8 cellular contexts compared by ENCODE assay signal in genomic region chr17:7330099-7331015, GRCh38. TPM values are rescaled to one million over a fixed set of nuclear protein-coding genes. Genes with fewer than 3 reads are reported as not detected.
A peak's percentile ranks its signal among the peaks of the same experiment; 100 is the strongest.
DNase-seq lines count a peak whose midpoint lies in the region; ATAC-seq and TF ChIP-seq lines count a peak whose summit lies in the region.

No MANE protein-coding gene starts in this region.

- intact Hi-C loops in psoas muscle (cut with DNase I): no loop called here

- DNase-seq in LNCaP clone FGC (ENCODE audit: low read depth) (no peak), SW480 (ENCODE audit: low spot score) (peak; percentile 77), amniotic epithelial cell (ENCODE audit: low read depth) (peak; percentile 72), right atrium auricular region (ENCODE audit: low spot score) (peak; percentile 83), psoas muscle (peak; percentile 80 to 88), GF-D8 (lab: John Stamatoyannopoulos, UW) (no peak)

- H3K27me3 ChIP-seq in right atrium auricular region: no peaks in the 10 kb centered on the region
- peaks cover 0 to 4% (median 0%) of the 10 kb centered on the region in 3 donors for H3K27me3 ChIP-seq in psoas muscle (ENCODE audit: insufficient read depth in 3 of 3, low read length in 2 of 3)

- H3K27ac ChIP-seq in right atrium auricular region (peak overlapping the region; percentile 84 to 92), psoas muscle (peak overlapping the region; percentile 92)

- H3K9ac ChIP-seq in ES-I3 (ENCODE audit: low read depth, low read length): peak overlapping the region; percentile 83

- TF ChIP-seq CTCF in LNCaP clone FGC (IDR thresholded peaks at IDR 0.05; ENCODE audit: control insufficient read depth, extremely low read depth, insufficient read depth): no peak
- TF ChIP-seq CTCF in right atrium auricular region (IDR thresholded peaks at IDR 0.05): no peak
- TF ChIP-seq CTCF in psoas muscle (IDR thresholded peaks at IDR 0.05): no peak

- H3K9me3 ChIP-seq in ES-I3 (ENCODE audit: control insufficient read depth, insufficient read depth, low read length) (no peaks in the 10 kb centered on the region), right atrium auricular region (no peaks in the 10 kb centered on the region), psoas muscle (no peaks in the 10 kb centered on the region)

- ATAC-seq in GM21825 (IDR thresholded peaks at IDR 0.05; ENCODE audit: unreplicated experiment) (peak; percentile 23), psoas muscle (peak; percentile 58 to 71 (median 60))

- WGBS in psoas muscle, 3 donors: 18 to 21% (median 20%) methylated on average over 41 to 42 of the region's 42 CpGs

- H3K4me1 ChIP-seq in ES-I3 (ENCODE audit: insufficient read depth, low read length): peaks cover 4% of the 10 kb centered on the region
- H3K4me1 ChIP-seq in right atrium auricular region: peaks cover 0 to 22% of the 10 kb centered on the region in 2 donors
- H3K4me1 ChIP-seq in psoas muscle: peaks cover 12% of the 10 kb centered on the region

- H3K4me3 ChIP-seq in LNCaP clone FGC (ENCODE audit: low read depth, low read length) (peak overlapping the region; percentile 82), right atrium auricular region (peak overlapping the region; percentile 67 to 98), psoas muscle (peak overlapping the region; percentile 95)

- H3K36me3 ChIP-seq in ES-I3 (ENCODE audit: insufficient read depth, low read length): peaks cover 10% of the 10 kb centered on the region; the same call in 1 of the 2 replicates
- H3K36me3 ChIP-seq in right atrium auricular region: peaks cover 10% of the 10 kb centered on the region
- H3K36me3 ChIP-seq in psoas muscle (ENCODE audit: insufficient read depth in 1 of 2, low read depth in 1 of 2): peaks cover 0 to 17% of the 10 kb centered on the region in 2 donors

RNA-seq across cellular contexts. Expression of gene NEURL4, which starts 1.2 kb away (rescaled TPM):
- total RNA-seq in right atrium auricular region: 10 to 100 TPM in 1 of 2 donors, 1 to 10 TPM in 1; 9.5 to 12.8 TPM
- 10 to 100 TPM; 24.0 to 53.8 (median 32.6) TPM for total RNA-seq in psoas muscle
- 10 to 100 TPM; 20.7 to 38.7 (median 22.9) TPM for polyA plus RNA-seq in psoas muscle

RNA-seq across cellular contexts. Expression of gene ACAP1, which starts 6.0 kb away (rescaled TPM):
- 1 to 10 TPM; 5.1 to 6.7 TPM for total RNA-seq in right atrium auricular region
- 10 to 100 TPM; 12.2 to 20.7 (median 15.7) TPM for total RNA-seq in psoas muscle
- 10 to 100 TPM in 1 of 3 donors, 1 to 10 TPM in 2; 1.9 to 11.9 (median 2.4) TPM for polyA plus RNA-seq in psoas muscle

RNA-seq across cellular contexts. Expression of gene GPS2, which starts 15.2 kb away (rescaled TPM):
- total RNA-seq in right atrium auricular region (10 to 100 TPM; 80.4 to 97.0 TPM), psoas muscle (100 to 1,000 TPM in 1 of 4 donors, 10 to 100 TPM in 3; 71.8 to 101 (median 82.5) TPM)
- 100 to 1,000 TPM; 139 to 197 (median 146) TPM for polyA plus RNA-seq in psoas muscle

RNA-seq across cellular contexts. Expression of gene KCTD11, which starts 21.6 kb away (rescaled TPM):
- total RNA-seq in right atrium auricular region (1 to 10 TPM; 4.2 to 6.9 TPM), psoas muscle (1 to 10 TPM; 4.5 to 5.2 (median 5.1) TPM)
- 10 to 100 TPM in 1 of 3 donors, 1 to 10 TPM in 2; 2.9 to 13.2 (median 9.9) TPM for polyA plus RNA-seq in psoas muscle

RNA-seq across cellular contexts. Expression of gene EIF5A, which starts 22.9 kb away (rescaled TPM):
- total RNA-seq in right atrium auricular region: 100 to 1,000 TPM; 131 to 164 TPM
- total RNA-seq in psoas muscle: 100 to 1,000 TPM; 293 to 730 (median 567) TPM
- polyA plus RNA-seq in psoas muscle: 1,000 to 10,000 TPM in 1 of 3 donors, 100 to 1,000 TPM in 2; 468 to 1,107 (median 518) TPM

Comparison
In these comparisons a context has a peak if more than half of its experiments do, and no peak if none do; other contexts are left out.
1. DNase-seq: peak in SW480 (single experiment), amniotic epithelial cell (single experiment), right atrium auricular region (single experiment) and psoas muscle (2 of 2); none in LNCaP clone FGC (single experiment) and GF-D8 (single experiment).
2. Peak in every context shown above with its lines, with median percentiles within 50 percentile points of each other: H3K4me3 ChIP-seq.